In the genomic region with DNA sequence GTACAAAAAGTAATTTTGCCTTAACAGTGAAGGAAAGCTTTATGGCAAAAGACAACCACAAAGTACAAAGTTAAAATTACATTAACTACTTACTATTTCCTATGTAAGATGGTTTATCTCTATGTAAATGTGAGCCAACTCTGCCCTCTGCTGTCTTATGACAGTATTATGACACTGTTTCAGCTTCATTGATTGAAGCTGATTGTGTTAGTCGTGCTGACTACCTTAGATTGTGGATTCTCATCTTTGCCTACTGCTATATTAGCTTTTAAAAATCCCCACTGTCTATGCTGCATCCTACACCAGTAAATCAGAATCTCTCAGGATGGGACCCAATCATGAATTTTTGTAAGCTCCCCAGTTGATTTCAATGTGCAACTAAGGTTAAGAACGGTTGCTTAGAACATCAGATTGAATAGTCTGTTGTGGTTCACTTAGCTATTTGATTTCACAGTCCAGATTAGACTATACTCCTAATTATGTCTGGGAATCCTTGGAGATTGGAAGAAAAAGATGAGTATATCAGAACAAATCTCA, we compare ENCODE assay signal across 8 cellular contexts. TPM values are rescaled to one million over a fixed set of nuclear protein-coding genes. Genes with fewer than 3 reads are reported as not detected.
DNase-seq lines count a peak whose midpoint lies in the region; ATAC-seq and TF ChIP-seq lines count a peak whose summit lies in the region.

No MANE protein-coding gene starts in this region.

- H3K27me3 ChIP-seq in kidney epithelial cell (ENCODE audit: control insufficient read depth, insufficient read depth, low read length): no peaks in the 10 kb centered on the region
- no peaks in the 10 kb centered on the region for H3K27me3 ChIP-seq in thoracic aorta (replicated peaks; ENCODE audit: insufficient read depth)

- H3K4me1 ChIP-seq in thoracic aorta (ENCODE audit: control insufficient read depth in 1 of 2, low read depth in 2 of 2): no peaks in the 10 kb centered on the region

- ATAC-seq in thoracic aorta (ENCODE audit: insufficient number of reproducible peaks, low FRiP score, low read depth): no peak

- TF ChIP-seq CTCF in kidney epithelial cell (IDR thresholded peaks at IDR 0.05; ENCODE audit: insufficient read depth, low read length, poor library complexity, severe bottlenecking) (peak; percentile 44), thoracic aorta (IDR thresholded peaks at IDR 0.05) (peak; percentile 59)

- no peak overlapping the region for H3K27ac Mint-ChIP-seq in activated naive CD4-positive, alpha-beta T cell treated with anti-CD3 and anti-CD28 coated beads, Interleukin-2, amount 10 ng/mL, durations not matched to agents 7 days and 5 days

- H3K4me3 ChIP-seq in kidney epithelial cell (ENCODE audit: low read depth, low read length) (no peak overlapping the region), thoracic aorta (no peak overlapping the region)

- no peaks in the 10 kb centered on the region for H3K36me3 Mint-ChIP-seq in activated naive CD4-positive, alpha-beta T cell treated with anti-CD3 and anti-CD28 coated beads, Interleukin-2, amount 10 ng/mL, durations not matched to agents 7 days and 5 days

- no peaks in the 10 kb centered on the region for H3K9me3 Mint-ChIP-seq in activated naive CD4-positive, alpha-beta T cell treated with anti-CD3 and anti-CD28 coated beads, Interleukin-2, amount 10 ng/mL, durations not matched to agents 7 days and 5 days

- peaks cover 24% of the 10 kb centered on the region for H3K27me3 Mint-ChIP-seq in activated naive CD4-positive, alpha-beta T cell treated with anti-CD3 and anti-CD28 coated beads, Interleukin-2, amount 10 ng/mL, durations not matched to agents 7 days and 5 days

- H3K4me1 Mint-ChIP-seq in activated naive CD4-positive, alpha-beta T cell treated with anti-CD3 and anti-CD28 coated beads, Interleukin-2, amount 10 ng/mL, durations not matched to agents 7 days and 5 days: no peaks in the 10 kb centered on the region

- DNase-seq in activated naive CD4-positive, alpha-beta T cell treated with anti-CD3 and anti-CD28 coated beads, Interleukin-2, amount 10 ng/mL, durations not matched to agents 7 days and 5 days: peak; percentile 45
- DNase-seq in activated naive CD4-positive, alpha-beta T cell treated with anti-CD3 and anti-CD28 coated beads, Interleukin-2, amount 50 U/mL, for 16 hours: no peak
- DNase-seq in HT-29 (ENCODE audit: low spot score): peak; percentile 73
- DNase-seq in NCI-H82 (lab: John Stamatoyannopoulos, UW): peak; percentile 77
- peak; percentile 16 for DNase-seq in brain pericyte (ENCODE audit: low read depth, low spot score)
- DNase-seq in kidney epithelial cell (ENCODE audit: low read depth): peak; percentile 21
- no peak for DNase-seq in thoracic aorta (ENCODE audit: low spot score)
- DNase-seq in 8988T: no peak

- no peaks in the 10 kb centered on the region for H3K36me3 ChIP-seq in kidney epithelial cell (ENCODE audit: control insufficient read depth, insufficient read depth, low read length)
- no peaks in the 10 kb centered on the region for H3K36me3 ChIP-seq in thoracic aorta

- H3K27ac ChIP-seq in thoracic aorta: no peak overlapping the region

- H3K9me3 ChIP-seq in thoracic aorta: no peaks in the 10 kb centered on the region

- no peak overlapping the region for H3K4me3 Mint-ChIP-seq in activated naive CD4-positive, alpha-beta T cell treated with anti-CD3 and anti-CD28 coated beads, Interleukin-2, amount 10 ng/mL, durations not matched to agents 7 days and 5 days

- CTCF ChIA-PET in activated naive CD4-positive, alpha-beta T cell treated with anti-CD3 and anti-CD28 coated beads, Interleukin-2, amount 10 ng/mL, durations not matched to agents 7 days and 5 days (lab: Charles Lee): interaction anchor here (0.5 to 4.7 kb wide), 32 partner anchors 10 to 1468 kb away, joined by 3 to 70 read pairs (median 5); a partner anchor contains a TSS

RNA-seq across cellular contexts. Expression of a gene that starts 12.2 kb away (rescaled TPM):
- total RNA-seq in HT-29 (2014; rRNA removed; shearing (Covaris generic)): under 0.01 and 0.03 TPM in 2 replicates
- 0.21 and 0.54 TPM in 2 replicates for total RNA-seq in kidney epithelial cell
- 1 to 10 TPM; 5.6 to 9.9 TPM for total RNA-seq in thoracic aorta

RNA-seq across cellular contexts. Expression of a gene that starts 22.3 kb away (rescaled TPM):
- 13.9 TPM in 2 replicates for total RNA-seq in HT-29 (2014; rRNA removed; shearing (Covaris generic))
- 35.3 and 56.8 TPM in 2 replicates for total RNA-seq in kidney epithelial cell
- total RNA-seq in thoracic aorta: 100 to 1,000 TPM; 115 to 128 TPM

RNA-seq across cellular contexts. Expression of a gene that starts 50.6 kb away (rescaled TPM):
- 1,024 and 1,115 TPM in 2 replicates for total RNA-seq in HT-29 (2014; rRNA removed; shearing (Covaris generic))
- not detected in 2 replicates for total RNA-seq in kidney epithelial cell
- total RNA-seq in thoracic aorta: 1 to 10 TPM in 1 of 2 donors, not detected in 1; 5.0 TPM

Comparison
In these comparisons a context has a peak if more than half of its experiments do, and no peak if none do; other contexts are left out.
1. DNase-seq: peak in activated naive CD4-positive, alpha-beta T cell treated with anti-CD3 and anti-CD28 coated beads, Interleukin-2, amount 10 ng/mL, durations not matched to agents 7 days and 5 days (single experiment), HT-29 (single experiment), NCI-H82 (single experiment), brain pericyte (single experiment) and kidney epithelial cell (single experiment); none in activated naive CD4-positive, alpha-beta T cell treated with anti-CD3 and anti-CD28 coated beads, Interleukin-2, amount 50 U/mL, for 16 hours (single experiment), thoracic aorta (single experiment) and 8988T (single experiment).
2. RNA of a gene that starts 50.6 kb away (total RNA-seq): 1,024 to 1,115 TPM in HT-29; 5.0 TPM in thoracic aorta and not detected in kidney epithelial cell; every median in the first group is over 100 times any median in the second.